ENCODE assay signal across 20 cellular contexts in genomic region chr1:190179817-190180216, GRCh38.
DNase-seq lines count a peak whose midpoint lies in the region; ATAC-seq lines count a peak whose summit lies in the region.
"Had no signal": no experiment of that assay in that cellular context is flagged by ENCODE, and none has a peak within 500 bp of the region (broad histone marks: within the 10 kb centered on the region; RNA-seq: fewer than 3 reads in every experiment).

No MANE protein-coding gene starts in this region.

- no peak for ATAC-seq in sciatic nerve
- ATAC-seq: psoas muscle; SK-N-SH treated with all-trans-retinoic acid at 6 μM for 48 hours; stimulated activated naive B cell treated with anti-CD40 and anti-IgM and Interleukin-4, amounts not matched to agents 10 μg/mL and 1 μg/mL and 100 μg/mL, for 72 hours had no signal

- intact Hi-C loops in sciatic nerve (cut with DNase I): no loop called here

- DNase-seq in DMS53 treated with DMSO at 0.1 percent for 48 hours (lab: John Stamatoyannopoulos, UW; ENCODE audit: unreplicated experiment) (peak; percentile 27), M059J (ENCODE audit: low read depth) (peak; percentile 24), astrocyte of the hippocampus (ENCODE audit: low read depth, low spot score) (peak; percentile 42), kidney tubule cell (ENCODE audit: low spot score) (peak; percentile 20), NCI-H345 (lab: John Stamatoyannopoulos, UW) (no peak), sciatic nerve (ENCODE audit: low spot score) (no peak)
- DNase-seq in activated T-cell treated with anti-CD3 and anti-CD28 coated beads, Interleukin-2, amount 50 U/mL, for 1 hour: no peak
- DNase-seq in central memory CD4-positive, alpha-beta T cell: no peak
- DNase-seq: activated CD4-positive, alpha-beta T cell treated with anti-CD3 and anti-CD28 coated beads, Interleukin-2, amount 10 ng/mL, durations not matched to agents 7 days and 5 days; activated naive CD4-positive, alpha-beta T cell treated with anti-CD3 and anti-CD28 coated beads for 36 hours; DMS79; hippocampal formation; MG63; NCI-H524 treated with DMSO at 0.1 percent for 48 hours; nephron progenitor cell; Peyer's patch; psoas muscle; stimulated activated naive B cell treated with anti-CD40 and anti-IgM and Interleukin-4, amounts not matched to agents 10 μg/mL and 1 μg/mL and 100 μg/mL, for 72 hours; tibial artery had no signal

Comparison
In these comparisons a context has a peak if more than half of its experiments do, and no peak if none do; other contexts are left out.
1. DNase-seq: peak in DMS53 treated with DMSO at 0.1 percent for 48 hours (single experiment), M059J (single experiment), astrocyte of the hippocampus (single experiment) and kidney tubule cell (single experiment); none in activated T-cell treated with anti-CD3 and anti-CD28 coated beads, Interleukin-2, amount 50 U/mL, for 1 hour (single experiment), central memory CD4-positive, alpha-beta T cell (single experiment), NCI-H345 (single experiment) and sciatic nerve (single experiment).